ENCODE assay signal across 8 cellular contexts in the genomic region with DNA sequence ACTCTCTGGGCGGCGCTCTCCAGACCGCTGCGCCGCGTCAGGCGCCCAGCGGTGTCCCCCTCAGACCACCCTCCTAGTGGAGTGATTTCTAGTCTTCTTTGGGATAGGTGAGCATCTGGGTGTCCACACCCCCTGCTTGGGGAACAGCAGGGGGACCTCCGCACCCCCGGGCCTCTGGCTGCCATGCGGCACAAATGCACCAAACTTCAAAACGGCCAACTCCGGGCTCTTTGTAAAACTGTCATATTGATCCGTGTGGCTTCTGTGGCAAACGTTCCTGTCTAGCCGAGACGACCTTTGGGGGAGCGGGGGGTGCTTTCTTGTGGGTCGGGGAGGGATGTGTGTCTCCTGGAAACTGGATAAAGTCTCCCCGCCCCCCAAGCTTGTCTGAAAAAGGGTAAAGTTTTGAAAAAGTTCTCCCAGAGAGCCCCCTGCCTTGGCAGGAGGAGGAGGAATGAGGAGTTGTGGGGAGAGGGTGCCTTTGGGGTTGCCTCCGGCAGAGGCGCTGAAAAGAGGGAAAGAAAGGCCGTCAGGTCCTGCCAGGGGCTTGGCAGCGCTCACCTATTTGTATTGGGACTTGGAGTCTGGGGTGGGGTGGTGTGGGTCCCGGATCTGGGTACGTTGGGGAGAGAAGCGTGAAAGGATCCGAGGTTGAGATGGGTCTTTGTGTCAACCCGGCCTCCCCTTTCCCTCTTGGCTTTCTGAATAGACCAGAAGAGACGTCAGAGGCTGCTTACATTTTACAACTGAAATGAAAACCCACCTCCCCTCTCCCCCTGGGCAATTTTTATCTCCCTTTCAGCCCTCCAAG. TPM values are rescaled to one million over a fixed set of nuclear protein-coding genes. Genes with fewer than 3 reads are reported as not detected.
DNase-seq lines count a peak whose midpoint lies in the region; ATAC-seq and TF ChIP-seq lines count a peak whose summit lies in the region.

No MANE protein-coding gene starts in this region.

- H3K79me2 ChIP-seq in HCT116 (ENCODE audit: insufficient read depth, low read length): peaks cover 33% of the 10 kb centered on the region

- BruUV-seq in HCT116 (replicated peaks; lab: Mats Ljungman, UMichigan): no TSS peak

- H3K4me1 ChIP-seq in HCT116 (ENCODE audit: control insufficient read depth in 1 of 2, insufficient read depth in 2 of 2, low read length in 2 of 2) (peaks cover 39 to 53% of the 10 kb centered on the region in 2 experiments), adrenal gland (replicated peaks in 1 of 2) (peaks cover 38 to 61% of the 10 kb centered on the region in 2 donors), iPS-20b (ENCODE audit: insufficient read depth, low read length) (peaks cover 28% of the 10 kb centered on the region; the same call in 1 of the 2 replicates)

- TF ChIP-seq RAD21 in HCT116 (IDR thresholded peaks at IDR 0.05; ENCODE audit: low read depth): no peak

- peak overlapping the region; percentile 99 for H3K4me2 ChIP-seq in HCT116 (ENCODE audit: low read length)

- POLR2A ChIA-PET in HCT116 (lab: Charles Lee): no interaction called here

- TF ChIP-seq POLR2A in HCT116 (IDR thresholded peaks at IDR 0.05; ENCODE audit: borderline replicate concordance, extremely low read depth, insufficient read depth, insufficient read length): no peak
- peak in 1 of 2 donors; percentile 13 for TF ChIP-seq POLR2A in adrenal gland (IDR thresholded peaks at IDR 0.05)

- H3K27me3 ChIP-seq in HCT116 (ENCODE audit: insufficient read depth, low read length) (no peaks in the 10 kb centered on the region), adrenal gland (no peaks in the 10 kb centered on the region), iPS-20b (ENCODE audit: insufficient read depth, low read length) (peaks cover 20% of the 10 kb centered on the region; the same call in 1 of the 2 replicates)

- CTCF ChIA-PET in HCT116 (lab: Charles Lee): interaction anchor here (0.8 to 1.0 kb wide), 3 partner anchors 20 to 29 kb away, joined by 3 read pairs; a partner anchor contains a TSS

- H3K36me3 ChIP-seq in HCT116 (ENCODE audit: control insufficient read depth in 1 of 2, insufficient read depth in 2 of 2, low read length in 2 of 2) (peaks cover 7 to 15% of the 10 kb centered on the region in 2 experiments; a peak in 2 of 4 replicates), adrenal gland (replicated peaks in 1 of 2) (peaks cover 0 to 12% of the 10 kb centered on the region in 2 donors), iPS-20b (ENCODE audit: insufficient read depth, low read depth, low read length) (no peaks in the 10 kb centered on the region)

- H3K4me3 ChIP-seq in HCT116 (replicated peaks in 1 of 2; ENCODE audit: low read depth in 1 of 2, low read length in 2 of 2): peak overlapping the region; percentile 56 to 82
- peak overlapping the region in 3 of 4 donors; percentile 13 to 97 (median 89) for H3K4me3 ChIP-seq in adrenal gland
- H3K4me3 ChIP-seq in iPS-20b (ENCODE audit: low read length): peak overlapping the region; percentile 83

- no peak overlapping the region for H2AFZ ChIP-seq in HCT116 (ENCODE audit: low read depth, low read length, poor library complexity, severe bottlenecking)

- H4K20me1 ChIP-seq in HCT116 (ENCODE audit: insufficient read depth): no peaks in the 10 kb centered on the region

- DNase-seq in AG20443 (ENCODE audit: low spot score) (peak; percentile 27), HCT116 (ENCODE audit: low read depth, low spot score) (no peak), SK-MEL-5 (ENCODE audit: low read depth, low spot score) (peak; percentile 47), adrenal gland (peak; percentile 26 to 69 (median 46))
- DNase-seq in stimulated activated CD4-positive, alpha-beta T cell treated with anti-CD3 and anti-CD28 coated beads, Interleukin-1b, Interleukin-23, amount 100 ng/mL, for 1 hour (ENCODE audit: low read depth in 2 of 2): peak; percentile 21 to 22

- H3K27ac ChIP-seq in HCT116 (ENCODE audit: low read depth, low read length): peak overlapping the region; percentile 97
- peak overlapping the region; percentile 35 to 93 (median 90) for H3K27ac ChIP-seq in adrenal gland
- H3K27ac ChIP-seq in iPS-20b (ENCODE audit: low read length): no peak overlapping the region

- TF ChIP-seq CTCF in HCT116 (IDR thresholded peaks at IDR 0.05 in 2 of 3, conservative IDR thresholded peaks at IDR 0.05 in 1 of 3; ENCODE audit: borderline replicate concordance in 1 of 3, insufficient read depth in 1 of 3, low read depth in 2 of 3, low read length in 2 of 3) (no peak), adrenal gland (IDR thresholded peaks at IDR 0.05) (no peak)

- in situ Hi-C loops in SK-MEL-5 (cut with HindIII; ENCODE audit: low pct_unique_long_range_greater_than_20kb, low sequenced_read_pairs): no loop called here

- intact Hi-C loops in HCT116 (cut with micrococcal nuclease): loop anchor here (1.0 to 2.0 kb wide), 2 partner anchors 29 to 52 kb away; a partner anchor contains a TSS
- intact Hi-C loops in adrenal gland (cut with DNase I): no loop called here

- 1% methylated on average over 23 to 30 of the region's 30 CpGs for WGBS in adrenal gland, 4 donors

- H3K9me2 ChIP-seq in HCT116 (ENCODE audit: insufficient read depth): no peaks in the 10 kb centered on the region

- peak overlapping the region; percentile 86 for H3K9ac ChIP-seq in HCT116 (ENCODE audit: low read length)
- H3K9ac ChIP-seq in iPS-20b (ENCODE audit: low read depth, low read length): peak overlapping the region; percentile 10; the same call in 1 of the 2 replicates

- 0 out of 2 replicates have a peak, but pooled peaks have one; percentile 9 for ATAC-seq in HCT116
- ATAC-seq in GM18873 (IDR thresholded peaks at IDR 0.05; ENCODE audit: low FRiP score, unreplicated experiment): no peak
- ATAC-seq in HG03378 (IDR thresholded peaks at IDR 0.05; ENCODE audit: unreplicated experiment): no peak

- no peaks in the 10 kb centered on the region for H3K9me3 ChIP-seq in HCT116 (ENCODE audit: control insufficient read depth in 1 of 2, insufficient read depth in 1 of 2, low read depth in 1 of 2, low read length in 2 of 2)
- no peaks in the 10 kb centered on the region for H3K9me3 ChIP-seq in adrenal gland (replicated peaks in 1 of 3)
- no peaks in the 10 kb centered on the region for H3K9me3 ChIP-seq in iPS-20b (ENCODE audit: insufficient read depth, low read depth, low read length)

- RAD21 ChIA-PET in HCT116 (lab: Charles Lee; ENCODE audit: low non-redundant PET in 1 of 2, low total read pairs in 2 of 2, uncharacterized antibody in 2 of 2, unreplicated experiment in 2 of 2): no interaction called here

TF ChIP-seq in HCT116, 20 proteins besides CTCF, POLR2A, EP300 and RAD21 (continues in another document):
- TF ChIP-seq EZH2 (IDR thresholded peaks at IDR 0.05) (no peak), JUND (IDR thresholded peaks at IDR 0.05) (no peak), ELF1 (IDR thresholded peaks at IDR 0.05; ENCODE audit: borderline replicate concordance, low read depth) (no peak), YY1 (IDR thresholded peaks at IDR 0.05; ENCODE audit: extremely low read depth, insufficient replicate concordance, low read depth, low read length) (no peak)
- TF ChIP-seq, protein P1, sequence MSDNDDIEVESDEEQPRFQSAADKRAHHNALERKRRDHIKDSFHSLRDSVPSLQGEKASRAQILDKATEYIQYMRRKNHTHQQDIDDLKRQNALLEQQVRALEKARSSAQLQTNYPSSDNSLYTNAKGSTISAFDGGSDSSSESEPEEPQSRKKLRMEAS (IDR thresholded peaks at IDR 0.05): no peak

RNA-seq across cellular contexts. Expression of a gene that starts 2.2 kb away (rescaled TPM):
- total RNA-seq in HCT116 (2021; ENCODE audit: unreplicated experiment) (54.8 TPM), adrenal gland (100 to 1,000 TPM in 2 of 8 donors, 10 to 100 TPM in 6; 75.8 to 123 (median 91.5) TPM)
- 54.9 and 63.8 TPM in 2 replicates for polyA plus RNA-seq in HCT116 (2012)
- total RNA-seq in SK-MEL-5 (2014; rRNA removed; shearing (Covaris generic)): 68.4 and 74.0 TPM in 2 replicates
- 77.6 and 110 TPM in 2 replicates for polyA plus RNA-seq in SK-MEL-5 (2015; cell fraction: cytosol; rRNA removed)
- 268 and 271 TPM in 2 replicates for polyA plus RNA-seq in SK-MEL-5 (2015; cell fraction: nucleus; rRNA removed)
- polyA plus RNA-seq in adrenal gland: 100 to 1,000 TPM in 2 of 3 donors, 10 to 100 TPM in 1; 43.8 to 326 (median 104) TPM

RNA-seq across cellular contexts. Expression of a gene that starts 28.6 kb away (rescaled TPM):
- total RNA-seq in HCT116 (2021; ENCODE audit: unreplicated experiment) (21.5 TPM), adrenal gland (10 to 100 TPM in 7 of 8 donors, 1 to 10 TPM in 1; 9.1 to 24.4 (median 17.9) TPM)
- polyA plus RNA-seq in HCT116 (2012): 16.0 and 17.9 TPM in 2 replicates
- 7.2 and 7.5 TPM in 2 replicates for total RNA-seq in SK-MEL-5 (2014; rRNA removed; shearing (Covaris generic))
- 4.5 and 10.7 TPM in 2 replicates for polyA plus RNA-seq in SK-MEL-5 (2015; cell fraction: cytosol; rRNA removed)
- polyA plus RNA-seq in SK-MEL-5 (2015; cell fraction: nucleus; rRNA removed): 10.9 and 13.6 TPM in 2 replicates
- polyA plus RNA-seq in adrenal gland: 10 to 100 TPM in 2 of 3 donors, 1 to 10 TPM in 1; 6.5 to 36.8 (median 10.2) TPM

RNA-seq across cellular contexts. Expression of a gene that starts 29.1 kb away (rescaled TPM):
- total RNA-seq in HCT116 (2021; ENCODE audit: unreplicated experiment) (103 TPM), adrenal gland (100 to 1,000 TPM in 7 of 8 donors, 10 to 100 TPM in 1; 96.2 to 224 (median 122) TPM)
- polyA plus RNA-seq in HCT116 (2012): 148 and 157 TPM in 2 replicates
- total RNA-seq in SK-MEL-5 (2014; rRNA removed; shearing (Covaris generic)): 74.5 and 83.3 TPM in 2 replicates
- polyA plus RNA-seq in SK-MEL-5 (2015; cell fraction: cytosol; rRNA removed): 55.6 and 83.4 TPM in 2 replicates
- polyA plus RNA-seq in SK-MEL-5 (2015; cell fraction: nucleus; rRNA removed): 6.4 and 9.3 TPM in 2 replicates
- polyA plus RNA-seq in adrenal gland: 100 to 1,000 TPM in 2 of 3 donors, 10 to 100 TPM in 1; 34.5 to 424 (median 329) TPM

RNA-seq across cellular contexts. Expression of a gene that starts 29.7 kb away (rescaled TPM):
- total RNA-seq in HCT116 (2021; ENCODE audit: unreplicated experiment): 0.74 TPM
- 0.29 and 1.2 TPM in 2 replicates for polyA plus RNA-seq in HCT116 (2012)
- total RNA-seq in SK-MEL-5 (2014; rRNA removed; shearing (Covaris generic)): 4.3 and 5.7 TPM in 2 replicates
- 8.9 and 14.0 TPM in 2 replicates for polyA plus RNA-seq in SK-MEL-5 (2015; cell fraction: cytosol; rRNA removed)
- 6.3 and 6.7 TPM in 2 replicates for polyA plus RNA-seq in SK-MEL-5 (2015; cell fraction: nucleus; rRNA removed)
- total RNA-seq in adrenal gland: 10 to 100 TPM in 1 of 8 donors, 1 to 10 TPM in 7; 1.1 to 17.3 (median 3.0) TPM
- 1 to 10 TPM; 1.7 to 5.2 (median 3.3) TPM for polyA plus RNA-seq in adrenal gland

RNA-seq across cellular contexts. Expression of a gene that starts 31.6 kb away (rescaled TPM):
- total RNA-seq in HCT116 (2021; ENCODE audit: unreplicated experiment): 2.8 TPM
- 0.82 and 1.8 TPM in 2 replicates for polyA plus RNA-seq in HCT116 (2012)
- 0.18 and 0.80 TPM in 2 replicates for total RNA-seq in SK-MEL-5 (2014; rRNA removed; shearing (Covaris generic))
- 0.51 and 0.60 TPM in 2 replicates for polyA plus RNA-seq in SK-MEL-5 (2015; cell fraction: cytosol; rRNA removed)
- polyA plus RNA-seq in SK-MEL-5 (2015; cell fraction: nucleus; rRNA removed): 6.4 and 14.9 TPM in 2 replicates
- 10 to 100 TPM; 14.9 to 52.8 (median 25.1) TPM for total RNA-seq in adrenal gland
- 100 to 1,000 TPM in 1 of 3 donors, 10 to 100 TPM in 1, 1 to 10 TPM in 1; 7.9 to 107 (median 70.9) TPM for polyA plus RNA-seq in adrenal gland
